Comparison of ENCODE assay signal across 8 cellular contexts in the genomic region with DNA sequence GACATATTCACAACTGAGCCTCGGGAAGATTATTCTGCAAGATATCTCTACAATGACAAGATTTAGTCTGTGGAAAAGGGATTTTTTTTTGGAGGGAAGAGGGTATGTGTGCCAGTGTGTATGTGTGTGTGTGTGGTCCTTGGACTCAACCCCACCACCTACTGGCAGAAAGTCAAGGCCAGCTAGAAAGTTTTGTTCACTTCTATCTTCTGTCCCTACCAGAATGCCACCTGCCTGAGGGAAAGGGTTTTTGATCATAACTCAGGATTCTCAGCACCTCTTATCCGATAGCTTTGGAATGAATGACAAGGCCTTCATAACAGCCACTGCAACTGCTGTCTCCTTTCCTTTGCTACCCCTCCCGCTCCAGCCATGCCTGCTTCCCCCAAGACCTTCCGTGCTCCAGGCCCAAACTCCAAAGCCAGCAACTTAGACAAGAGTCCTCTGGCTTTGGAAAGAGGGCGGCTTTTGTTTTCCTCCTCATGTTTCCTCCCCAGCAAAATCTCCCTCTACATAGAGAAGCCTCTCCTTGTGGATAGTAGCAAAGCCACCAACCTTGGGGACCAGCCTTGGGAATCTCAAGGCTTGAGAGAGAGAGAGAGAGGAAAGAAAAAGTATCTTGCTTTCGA. TPM values are rescaled to one million over a fixed set of nuclear protein-coding genes. Genes with fewer than 3 reads are reported as not detected.
DNase-seq lines count a peak whose midpoint lies in the region; ATAC-seq and TF ChIP-seq lines count a peak whose summit lies in the region.

No MANE protein-coding gene starts in this region.

- TF ChIP-seq POLR2A in esophagus muscularis mucosa (IDR thresholded peaks at IDR 0.05; ENCODE audit: low read depth): no peak

- 30% methylated on average over 6 of the region's 6 CpGs for WGBS in esophagus muscularis mucosa

- H3K27ac Mint-ChIP-seq in naive thymus-derived CD4-positive, alpha-beta T cell: no peak overlapping the region

- peak overlapping the region; percentile 66 to 88 (median 78) for H3K4me3 ChIP-seq in esophagus muscularis mucosa
- H3K4me3 ChIP-seq in naive thymus-derived CD4-positive, alpha-beta T cell (ENCODE audit: low read length): peak overlapping the region; percentile 79

- TF ChIP-seq CTCF in esophagus muscularis mucosa (IDR thresholded peaks at IDR 0.05): peak in 2 of 3 experiments; percentile 8 to 21

- no peaks in the 10 kb centered on the region for H3K27me3 ChIP-seq in esophagus muscularis mucosa
- H3K27me3 ChIP-seq in naive thymus-derived CD4-positive, alpha-beta T cell (ENCODE audit: control insufficient read depth in 2 of 2, insufficient read depth in 2 of 2, low read length in 2 of 2): no peaks in the 10 kb centered on the region

- CTCF ChIA-PET in naive thymus-derived CD4-positive, alpha-beta T cell (lab: Charles Lee): interaction anchor here (0.7 kb wide), 1 partner anchor 136 kb away, joined by 3 read pairs; no protein-coding TSS in a partner anchor

- H3K4me1 Mint-ChIP-seq in naive thymus-derived CD4-positive, alpha-beta T cell: peaks cover 0 to 16% (median 3%) of the 10 kb centered on the region in 7 donors

- POLR2A ChIA-PET in naive thymus-derived CD4-positive, alpha-beta T cell (lab: Charles Lee): interaction anchor here (1.0 to 1.8 kb wide), 3 partner anchors 54 to 113 kb away, joined by 3 to 7 read pairs (median 5); no protein-coding TSS in a partner anchor

- peaks cover 0 to 40% (median 15%) of the 10 kb centered on the region in 5 donors for H3K36me3 Mint-ChIP-seq in naive thymus-derived CD4-positive, alpha-beta T cell

- H3K4me3 Mint-ChIP-seq in naive thymus-derived CD4-positive, alpha-beta T cell: no peak overlapping the region

- intact Hi-C loops in esophagus muscularis mucosa (cut with DNase I): loop anchor here (5.0 kb wide), 1 partner anchor 52 kb away; no protein-coding TSS in a partner anchor
- intact Hi-C loops in naive thymus-derived CD4-positive, alpha-beta T cell (cut with micrococcal nuclease): loop anchor here (1.0 to 5.0 kb wide), 9 partner anchors 18 to 246 kb away; a partner anchor contains a TSS

- DNase-seq in activated CD4-positive, alpha-beta T cell treated with anti-CD3 and anti-CD28 coated beads for 4 hours: peak; percentile 16 to 24
- no peak for DNase-seq in activated CD4-positive, alpha-beta T cell treated with anti-CD3 and anti-CD28 coated beads, Interleukin-2, amount 50 U/mL, for 4 hours
- DNase-seq in SW480 (ENCODE audit: low spot score) (peak; percentile 59), esophagus muscularis mucosa (ENCODE audit: extremely low spot score) (no peak)
- DNase-seq in naive thymus-derived CD4-positive, alpha-beta T cell: peak in 6 of 9 donors; percentile 22 to 37 (median 26)

- TF ChIP-seq EP300 in esophagus muscularis mucosa (IDR thresholded peaks at IDR 0.05): no peak

- no peaks in the 10 kb centered on the region for H3K9me3 ChIP-seq in esophagus muscularis mucosa
- H3K9me3 ChIP-seq in naive thymus-derived CD4-positive, alpha-beta T cell (ENCODE audit: control insufficient read depth in 2 of 3, low read length in 3 of 3): peaks cover 0 to 12% (median 0%) of the 10 kb centered on the region in 3 experiments

- H3K36me3 ChIP-seq in esophagus muscularis mucosa: no peaks in the 10 kb centered on the region
- no peaks in the 10 kb centered on the region for H3K36me3 ChIP-seq in naive thymus-derived CD4-positive, alpha-beta T cell (ENCODE audit: control insufficient read depth in 2 of 3, insufficient read depth in 3 of 3, low read length in 3 of 3)

- H3K9me3 Mint-ChIP-seq in naive thymus-derived CD4-positive, alpha-beta T cell: peaks cover 0 to 33% (median 6%) of the 10 kb centered on the region in 11 donors

- H3K27ac ChIP-seq in esophagus muscularis mucosa (replicated peaks in 1 of 4): peak overlapping the region; percentile 80 to 95 (median 84)
- H3K27ac ChIP-seq in naive thymus-derived CD4-positive, alpha-beta T cell (ENCODE audit: low read depth, low read length): peak overlapping the region; percentile 71

- no peaks in the 10 kb centered on the region for H3K27me3 Mint-ChIP-seq in naive thymus-derived CD4-positive, alpha-beta T cell

- ATAC-seq in HG03342 (IDR thresholded peaks at IDR 0.05; ENCODE audit: unreplicated experiment) (peak; percentile 21), HG02763 (IDR thresholded peaks at IDR 0.05; ENCODE audit: unreplicated experiment) (no peak), GM18870 (IDR thresholded peaks at IDR 0.05; ENCODE audit: unreplicated experiment) (no peak)
- peak; percentile 65 for ATAC-seq in naive thymus-derived CD4-positive, alpha-beta T cell

- peaks cover 21 to 49% (median 31%) of the 10 kb centered on the region in 4 donors for H3K4me1 ChIP-seq in esophagus muscularis mucosa
- peaks cover 5 to 9% of the 10 kb centered on the region in 2 donors for H3K4me1 ChIP-seq in naive thymus-derived CD4-positive, alpha-beta T cell (ENCODE audit: control insufficient read depth in 2 of 2, insufficient read depth in 2 of 2, low read length in 2 of 2)

RNA-seq across cellular contexts. Expression of a gene that starts 18.6 kb away (rescaled TPM):
- total RNA-seq in esophagus muscularis mucosa: 10 to 100 TPM in 1 of 4 donors, 1 to 10 TPM in 3; 5.3 to 12.9 (median 6.9) TPM
- total RNA-seq in naive thymus-derived CD4-positive, alpha-beta T cell: 100 to 1,000 TPM; 122 to 242 (median 235) TPM
- 10 to 100 TPM; 41.5 to 64.6 TPM for polyA plus RNA-seq in naive thymus-derived CD4-positive, alpha-beta T cell

RNA-seq across cellular contexts. Expression of a gene that starts 19.6 kb away (rescaled TPM):
- 10 to 100 TPM in 1 of 4 donors, 1 to 10 TPM in 3; 5.0 to 10.2 (median 7.1) TPM for total RNA-seq in esophagus muscularis mucosa
- 100 to 1,000 TPM in 3 of 5 experiments, 10 to 100 TPM in 2; 79.1 to 183 (median 119) TPM for total RNA-seq in naive thymus-derived CD4-positive, alpha-beta T cell
- 10 to 100 TPM; 71.4 to 96.2 TPM for polyA plus RNA-seq in naive thymus-derived CD4-positive, alpha-beta T cell

RNA-seq across cellular contexts. Expression of a gene that starts 37.0 kb away (rescaled TPM):
- 10 to 100 TPM; 17.9 to 22.9 (median 21.4) TPM for total RNA-seq in esophagus muscularis mucosa
- 10 to 100 TPM; 29.0 to 54.6 (median 37.2) TPM for total RNA-seq in naive thymus-derived CD4-positive, alpha-beta T cell
- polyA plus RNA-seq in naive thymus-derived CD4-positive, alpha-beta T cell: 10 to 100 TPM in 1 of 2 donors, 1 to 10 TPM in 1; 9.7 to 13.1 TPM

RNA-seq across cellular contexts. Expression of a gene that starts 37.8 kb away (rescaled TPM):
- 1 to 10 TPM; 6.1 to 7.7 (median 6.9) TPM for total RNA-seq in esophagus muscularis mucosa
- total RNA-seq in naive thymus-derived CD4-positive, alpha-beta T cell: 10 to 100 TPM; 19.8 to 22.3 (median 20.2) TPM
- 1 to 10 TPM; 3.4 to 4.4 TPM for polyA plus RNA-seq in naive thymus-derived CD4-positive, alpha-beta T cell

RNA-seq across cellular contexts. Expression of a gene that starts 55.7 kb away (rescaled TPM):
- total RNA-seq in esophagus muscularis mucosa: 10 to 100 TPM in 2 of 4 donors, 1 to 10 TPM in 2; 6.6 to 14.1 (median 11.2) TPM
- total RNA-seq in naive thymus-derived CD4-positive, alpha-beta T cell: 100 to 1,000 TPM; 131 to 274 (median 180) TPM
- polyA plus RNA-seq in naive thymus-derived CD4-positive, alpha-beta T cell: 100 to 1,000 TPM; 113 to 142 TPM

Comparison
In these comparisons a context has a peak if more than half of its experiments do, and no peak if none do; other contexts are left out.
1. DNase-seq: peak in activated CD4-positive, alpha-beta T cell treated with anti-CD3 and anti-CD28 coated beads for 4 hours (2 of 2), SW480 (single experiment) and naive thymus-derived CD4-positive, alpha-beta T cell (6 of 9); none in activated CD4-positive, alpha-beta T cell treated with anti-CD3 and anti-CD28 coated beads, Interleukin-2, amount 50 U/mL, for 4 hours (0 of 2) and esophagus muscularis mucosa (single experiment).
2. ATAC-seq: peak in HG03342 (single experiment) and naive thymus-derived CD4-positive, alpha-beta T cell (single experiment); none in HG02763 (single experiment) and GM18870 (single experiment).
3. RNA of a gene that starts 18.6 kb away (total RNA-seq): 122 to 242 TPM in naive thymus-derived CD4-positive, alpha-beta T cell; 5.3 to 12.9 TPM in esophagus muscularis mucosa; every median in the first group is over 4 times any median in the second.
4. RNA of a gene that starts 19.6 kb away (total RNA-seq): 79.1 to 183 TPM in naive thymus-derived CD4-positive, alpha-beta T cell; 5.0 to 10.2 TPM in esophagus muscularis mucosa; every median in the first group is over 4 times any median in the second.